In the genomic region with DNA sequence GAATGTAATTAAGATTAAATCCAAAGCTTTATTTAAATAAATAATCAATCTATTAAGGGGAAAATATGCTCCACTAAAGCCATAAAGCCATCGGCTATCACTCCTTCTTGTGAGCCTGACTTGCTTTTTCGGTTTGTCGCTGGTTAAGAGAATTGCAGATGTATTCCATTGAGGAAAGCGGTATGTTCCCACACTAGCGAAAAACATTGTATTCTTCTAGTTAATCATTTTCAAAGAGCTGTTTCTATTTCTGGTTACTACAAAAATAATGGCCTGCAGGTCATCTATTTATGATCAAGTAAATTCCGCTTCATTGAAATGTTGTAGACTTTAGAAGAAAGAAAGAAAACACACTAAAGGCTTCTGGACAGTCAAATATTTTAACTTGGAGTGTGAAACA, we compare ENCODE assay signal across 29 cellular contexts.
A peak's percentile ranks its signal among the peaks of the same experiment; 100 is the strongest.
DNase-seq lines count a peak whose midpoint lies in the region; ATAC-seq, FAIRE-seq and TF ChIP-seq lines count a peak whose summit lies in the region.
"Had no signal": no experiment of that assay in that cellular context is flagged by ENCODE, and none has a peak within 500 bp of the region (broad histone marks: within the 10 kb centered on the region; RNA-seq: fewer than 3 reads in every experiment).

No MANE protein-coding gene starts in this region.

- H3K27me3 ChIP-seq in cardiac muscle cell, result no peaks in the 10 kb centered on the region
- H3K27me3 ChIP-seq in right atrium auricular region, result no peaks in the 10 kb centered on the region
- H3K27me3 ChIP-seq in pancreas, result no peaks in the 10 kb centered on the region
- no peaks in the 10 kb centered on the region for H3K27me3 ChIP-seq in aorta (ENCODE audit: control insufficient read depth in 1 of 2, insufficient read depth in 2 of 2, low read length in 1 of 2)
- H3K27me3 ChIP-seq: neural progenitor cell, upper lobe of left lung had no signal

- peaks cover 25% of the 10 kb centered on the region for H3K4me1 ChIP-seq in cardiac muscle cell (ENCODE audit: low read depth)
- peaks cover 0 to 10% of the 10 kb centered on the region in 2 donors for H3K4me1 ChIP-seq in right atrium auricular region
- H3K4me1 ChIP-seq in pancreas, result peaks cover 0 to 17% (median 0%) of the 10 kb centered on the region in 3 donors
- H3K4me1 ChIP-seq in aorta (ENCODE audit: control insufficient read depth in 1 of 2, insufficient read depth in 2 of 2, low read length in 2 of 2), result peaks cover 0 to under 1% of the 10 kb centered on the region in 2 donors
- H3K4me1 ChIP-seq: neural progenitor cell, upper lobe of left lung had no signal

- H3K27ac ChIP-seq in cardiac muscle cell (peak overlapping the region; percentile 72), right atrium auricular region (peak overlapping the region; percentile 66 to 81), pancreas (peak overlapping the region in 3 of 4 donors; percentile 1 to 59 (median 17)), aorta (ENCODE audit: low read depth in 1 of 2, low read length in 2 of 2) (peak overlapping the region in 1 of 2 donors; percentile 76)
- H3K27ac ChIP-seq: C4-2B, neural progenitor cell, PC-9 had no signal

- 9 to 16% methylated on average over 6 of the region's 6 CpGs for WGBS in pancreas, 2 donors
- WGBS in aorta, 2 donors, result 9 to 12% methylated on average over 6 of the region's 6 CpGs

- no peak for DNase-seq in cardiac muscle cell (ENCODE audit: low read depth in 1 of 2, low spot score in 1 of 2)
- DNase-seq in cardiac septum (ENCODE audit: low spot score), result no peak
- DNase-seq in right atrium auricular region (ENCODE audit: low spot score), result no peak
- no peak for DNase-seq in pancreas
- DNase-seq in aorta, result no peak
- no peak for DNase-seq in medulla oblongata (ENCODE audit: extremely low spot score)
- DNase-seq in SK-N-DZ (ENCODE audit: low spot score), result no peak
- DNase-seq: activated CD4-positive, alpha-beta T cell treated with anti-CD3 and anti-CD28 coated beads, Interleukin-2, amount 50 U/mL, for 48 hours; activated CD4-positive, CD25-positive, alpha-beta regulatory T cell treated with anti-CD3 and anti-CD28 coated beads, Interleukin-2, amount 50 U/mL, for 72 hours; activated naive CD4-positive, alpha-beta T cell; activated naive CD8-positive, alpha-beta T cell treated with anti-CD3 and anti-CD28 coated beads, Interleukin-2, amount 50 U/mL, for 24 hours; activated T-cell treated with anti-CD3 and anti-CD28 coated beads, Interleukin-2, amount 50 U/mL, for 72 hours; Calu3; cerebellar nuclear complex; DND-41; GF-D8; islet precursor cell; NCI-H1417 treated with DMSO at 0.1 percent for 48 hours; NCI-H2081; NCI-H526 treated with DMSO at 0.1 percent for 48 hours; PC-9; stimulated activated CD4-positive, alpha-beta T cell treated with anti-CD3 and anti-CD28 coated beads, Interleukin-15, amount 100 ng/mL, for 24 hours; stimulated activated CD4-positive, alpha-beta T cell treated with anti-CD3 and anti-CD28 coated beads, Interleukin-4, amount 100 ng/mL, for 4 hours; upper lobe of left lung had no signal

- H3K9me3 ChIP-seq in cardiac muscle cell (ENCODE audit: low read depth) (no peaks in the 10 kb centered on the region), right atrium auricular region (no peaks in the 10 kb centered on the region), pancreas (no peaks in the 10 kb centered on the region), aorta (ENCODE audit: control insufficient read depth, low read length) (no peaks in the 10 kb centered on the region)
- H3K9me3 ChIP-seq: upper lobe of left lung had no signal

- H3K36me3 ChIP-seq in cardiac muscle cell (no peaks in the 10 kb centered on the region), right atrium auricular region (no peaks in the 10 kb centered on the region), pancreas (no peaks in the 10 kb centered on the region), aorta (ENCODE audit: control insufficient read depth in 1 of 2, insufficient read depth in 2 of 2, low read length in 1 of 2) (no peaks in the 10 kb centered on the region)
- H3K36me3 ChIP-seq: neural progenitor cell, upper lobe of left lung had no signal

- ATAC-seq in pancreas, result peak; percentile 53 to 74 (median 66)
- no peak for ATAC-seq in aorta (ENCODE audit: low FRiP score)
- no peak for ATAC-seq in GM21529 (IDR thresholded peaks at IDR 0.05; ENCODE audit: unreplicated experiment)
- ATAC-seq: activated naive CD8-positive, alpha-beta T cell treated with anti-CD3 and anti-CD28 coated beads, Interleukin-2, amount 50 U/mL, for 24 hours; activated T-cell treated with anti-CD3 and anti-CD28 coated beads, Interleukin-2, amount 50 U/mL, for 72 hours; GM23338 had no signal

- no peak for TF ChIP-seq CTCF in cardiac muscle cell (IDR thresholded peaks at IDR 0.05; ENCODE audit: low read depth, low read length)
- no peak for TF ChIP-seq CTCF in right atrium auricular region (IDR thresholded peaks at IDR 0.05)
- TF ChIP-seq CTCF in pancreas (IDR thresholded peaks at IDR 0.05), result no peak

- intact Hi-C loops in cardiac septum (cut with DNase I) (loop anchor here (5.0 kb wide), 3 partner anchors 96 to 466 kb away; no protein-coding TSS in a partner anchor), pancreas (cut with DNase I) (no loop called here), aorta (cut with DNase I) (loop anchor here in 1 of 2 donors (5.0 kb wide), 1 partner anchor 401 kb away; no protein-coding TSS in a partner anchor)

- no peak overlapping the region for H3K4me3 ChIP-seq in cardiac muscle cell
- H3K4me3 ChIP-seq in right atrium auricular region, result no peak overlapping the region
- peak overlapping the region in 2 of 4 donors; percentile 4 to 18 for H3K4me3 ChIP-seq in pancreas
- peak overlapping the region; percentile 11 to 95 for H3K4me3 ChIP-seq in aorta (ENCODE audit: low read length in 2 of 2)
- H3K4me3 ChIP-seq: GM23338, neural progenitor cell, PC-9, upper lobe of left lung had no signal

- FAIRE-seq in pancreas (lab: Jason Lieb, UNC), result no peak
- FAIRE-seq: endothelial cell of umbilical vein had no signal

Comparison
In these comparisons a context has a peak if more than half of its experiments do, and no peak if none do; other contexts are left out.
1. H3K4me3 ChIP-seq: peak in aorta (2 of 2); none in cardiac muscle cell (single experiment) and right atrium auricular region (0 of 2).
2. ATAC-seq: peak in pancreas (4 of 4); none in aorta (single experiment) and GM21529 (single experiment).